Comparison of ENCODE assay signal across 7 cellular contexts in genomic region chr22:42367980-42368378, GRCh38.
DNase-seq lines count a peak whose midpoint lies in the region; ATAC-seq and TF ChIP-seq lines count a peak whose summit lies in the region.

No MANE protein-coding gene starts in this region.

- peak overlapping the region; percentile 65 for H3K4me3 ChIP-seq in GM23338
- H3K4me3 ChIP-seq in PC-9, result peak overlapping the region; percentile 63; the same call in 1 of the 2 replicates
- H3K4me3 ChIP-seq in gastroesophageal sphincter, result peak overlapping the region; percentile 52 to 74
- H3K4me3 ChIP-seq in rectal smooth muscle tissue (ENCODE audit: low read length), result peak overlapping the region; percentile 64

- H3K9me3 ChIP-seq in PC-9 (ENCODE audit: insufficient read depth, low read depth) (no peaks in the 10 kb centered on the region), gastroesophageal sphincter (no peaks in the 10 kb centered on the region)

- H3K79me2 ChIP-seq in GM23338 (replicated peaks; ENCODE audit: insufficient read depth) (peaks cover 43% of the 10 kb centered on the region), PC-9 (ENCODE audit: low read depth) (no peaks in the 10 kb centered on the region)

- peaks cover 66% of the 10 kb centered on the region for H3K4me1 ChIP-seq in GM23338 (ENCODE audit: insufficient read depth)
- H3K4me1 ChIP-seq in PC-9 (replicated peaks; ENCODE audit: insufficient read depth), result peaks cover 13% of the 10 kb centered on the region
- H3K4me1 ChIP-seq in gastroesophageal sphincter, result peaks cover 0 to 55% (median 39%) of the 10 kb centered on the region in 3 donors
- peaks cover 14% of the 10 kb centered on the region for H3K4me1 ChIP-seq in rectal smooth muscle tissue (ENCODE audit: control insufficient read depth, insufficient read depth, low read length)

- peaks cover 58% of the 10 kb centered on the region for H3K4me1 Mint-ChIP-seq in GM23338

- peaks cover 32% of the 10 kb centered on the region for H3K27me3 Mint-ChIP-seq in GM23338 (ENCODE audit: insufficient read depth, low read depth, poor library complexity)

- TF ChIP-seq POLR2A in gastroesophageal sphincter (IDR thresholded peaks at IDR 0.05), result no peak

- no peak for ATAC-seq in GM23338
- no peak for ATAC-seq in gastroesophageal sphincter
- ATAC-seq in HG03520 (IDR thresholded peaks at IDR 0.05; ENCODE audit: unreplicated experiment), result no peak
- ATAC-seq in GM19452 (IDR thresholded peaks at IDR 0.05; ENCODE audit: unreplicated experiment), result no peak

- peak overlapping the region; percentile 76 for H3K4me3 Mint-ChIP-seq in GM23338

- H3F3A ChIP-seq in GM23338 (replicated peaks; ENCODE audit: low read depth), result peaks cover 25% of the 10 kb centered on the region
- H3F3A ChIP-seq in PC-9 (ENCODE audit: insufficient read depth, low read depth), result peaks cover 3% of the 10 kb centered on the region; the same call in 1 of the 2 replicates

- H3K9me2 ChIP-seq in GM23338 (ENCODE audit: insufficient read depth) (no peaks in the 10 kb centered on the region), PC-9 (ENCODE audit: insufficient read depth) (no peaks in the 10 kb centered on the region)

- H3K9ac ChIP-seq in rectal smooth muscle tissue (ENCODE audit: low read length), result peak overlapping the region; percentile 3

- no peak for TF ChIP-seq CTCF in GM23338 (conservative IDR thresholded peaks at IDR 0.05; ENCODE audit: low read depth in 2 of 2)
- TF ChIP-seq CTCF in PC-9 (conservative IDR thresholded peaks at IDR 0.05), result no peak
- TF ChIP-seq CTCF in gastroesophageal sphincter (IDR thresholded peaks at IDR 0.05), result no peak

- no TSS peak for BruUV-seq in PC-9 (replicated peaks; lab: Mats Ljungman, UMichigan)

- H3K36me3 ChIP-seq in GM23338 (ENCODE audit: insufficient read depth) (no peaks in the 10 kb centered on the region; the same call in 1 of the 2 replicates), PC-9 (ENCODE audit: low read depth) (no peaks in the 10 kb centered on the region), gastroesophageal sphincter (no peaks in the 10 kb centered on the region), rectal smooth muscle tissue (ENCODE audit: control insufficient read depth, insufficient read depth, low read length) (no peaks in the 10 kb centered on the region)

- H3K27ac Mint-ChIP-seq in GM23338, result no peak overlapping the region

- no peaks in the 10 kb centered on the region; the same call in 1 of the 2 replicates for H4K20me1 ChIP-seq in GM23338 (replicated peaks; ENCODE audit: insufficient read depth)
- H4K20me1 ChIP-seq in PC-9 (ENCODE audit: insufficient read depth), result no peaks in the 10 kb centered on the region

- H3K27ac ChIP-seq in GM23338 (ENCODE audit: low read depth) (no peak overlapping the region), PC-9 (no peak overlapping the region), gastroesophageal sphincter (peak overlapping the region in 3 of 4 donors; percentile 71 to 78 (median 74)), rectal smooth muscle tissue (ENCODE audit: low read depth, low read length) (peak overlapping the region; percentile 27)

- WGBS in gastroesophageal sphincter (ENCODE audit: low coverage in 1 of 2), 2 donors, result 15 to 33% methylated on average over 3 to 7 of the region's 11 CpGs

- TF ChIP-seq EP300 in gastroesophageal sphincter (IDR thresholded peaks at IDR 0.05), result no peak

- peak overlapping the region; percentile 98 for H3K4me2 ChIP-seq in GM23338
- H3K4me2 ChIP-seq in PC-9, result peak overlapping the region; percentile 93

- DNase-seq in GM23338 (ENCODE audit: low spot score), result no peak
- no peak for DNase-seq in PC-9
- no peak for DNase-seq in globus pallidus (ENCODE audit: low spot score)

- H3K36me3 Mint-ChIP-seq in GM23338 (ENCODE audit: low read depth), result 0 out of 3 replicates have a peak, but pooled peaks cover 3% of the 10 kb centered on the region

- CTCF ChIA-PET in PC-9 (lab: Charles Lee), result no interaction called here

- no peak overlapping the region for H2AFZ ChIP-seq in GM23338
- peak overlapping the region; percentile 92; the same call in 1 of the 2 replicates for H2AFZ ChIP-seq in PC-9

- POLR2A ChIA-PET in PC-9 (lab: Charles Lee; ENCODE audit: unreplicated experiment), result no interaction called here

- intact Hi-C loops in PC-9 (cut with micrococcal nuclease; ENCODE audit: unreplicated experiment), result no loop called here

- peaks cover 14% of the 10 kb centered on the region for H3K27me3 ChIP-seq in GM23338 (ENCODE audit: insufficient read depth)
- peaks cover 13% of the 10 kb centered on the region for H3K27me3 ChIP-seq in PC-9 (ENCODE audit: insufficient read depth, low read depth)
- no peaks in the 10 kb centered on the region for H3K27me3 ChIP-seq in gastroesophageal sphincter
- H3K27me3 ChIP-seq in rectal smooth muscle tissue (ENCODE audit: control insufficient read depth, insufficient read depth, low read length), result no peaks in the 10 kb centered on the region

- H3K9me3 Mint-ChIP-seq in GM23338, result no peaks in the 10 kb centered on the region

TF ChIP-seq in GM23338, 12 proteins besides CTCF, POLR2A, EP300 and RAD21:
- TF ChIP-seq POLR2AphosphoS5 (IDR thresholded peaks at IDR 0.05; ENCODE audit: low read depth) (no peak), ZNF114 (CRISPR knock-in tag; IDR thresholded peaks at IDR 0.05) (no peak), EZH2phosphoT487 (IDR thresholded peaks at IDR 0.05; ENCODE audit: unreplicated experiment) (no peak), ZNF462 (CRISPR knock-in tag; IDR thresholded peaks at IDR 0.05) (no peak), EZH2 (IDR thresholded peaks at IDR 0.05; ENCODE audit: low read depth, unreplicated experiment) (no peak), STAT1 (IDR thresholded peaks at IDR 0.05; ENCODE audit: unreplicated experiment) (no peak), NANOG (IDR thresholded peaks at IDR 0.05; ENCODE audit: borderline replicate concordance) (no peak)

Comparison
In these comparisons a context has a peak if more than half of its experiments do, and no peak if none do; other contexts are left out.
1. H3K27ac ChIP-seq: peak in gastroesophageal sphincter (3 of 4) and rectal smooth muscle tissue (single experiment); none in GM23338 (single experiment) and PC-9 (single experiment).
2. Peak in every context shown above with its lines, with median percentiles within 50 percentile points of each other: H3K4me3 ChIP-seq.